23 cellular contexts compared by ENCODE assay signal in the genomic region with DNA sequence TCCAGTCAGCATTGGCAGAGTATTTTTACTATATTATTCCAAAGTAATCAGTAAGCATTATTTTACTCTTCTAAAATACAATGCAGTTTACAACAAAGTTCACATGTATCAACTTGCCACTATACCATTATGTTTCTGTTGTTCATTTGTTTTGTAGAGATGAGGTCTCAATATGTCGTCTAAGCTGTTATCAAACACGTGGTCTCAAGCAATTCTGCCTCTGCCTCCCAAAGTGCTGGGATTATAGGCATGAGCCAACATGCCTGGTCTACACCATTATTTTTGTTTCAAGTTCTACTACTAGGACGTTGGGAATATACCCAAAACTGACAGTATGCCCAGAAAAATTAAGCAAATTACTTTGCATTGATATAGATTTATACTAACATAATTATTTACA.
"Had no signal": no experiment of that assay in that cellular context is flagged by ENCODE, and none has a peak within 500 bp of the region (broad histone marks: within the 10 kb centered on the region; RNA-seq: fewer than 3 reads in every experiment).

No MANE protein-coding gene starts in this region.

- H3K4me1 ChIP-seq: SJSA1 had no signal

- H3K4me3 ChIP-seq: SJSA1, SK-N-MC had no signal

- H3K27ac ChIP-seq: SJSA1, SK-N-MC had no signal

- ATAC-seq: HepG2 had no signal

- H3K27me3 ChIP-seq: SJSA1 had no signal

- DNase-seq: IMR-90, Karpas-422, KG1, MM.1S, NCI-H1092 treated with DMSO at 0.1 percent for 48 hours, NCI-H1417 treated with DMSO at 0.1 percent for 48 hours, NCI-H146, NCI-H1694 treated with DMSO at 0.1 percent for 48 hours, NCI-H1930, NCI-H2081, NCI-H2107, NCI-H226, NCI-H446, NCI-H510A, NCI-H524 treated with DMSO at 0.1 percent for 48 hours, NCI-H69, NCI-H774, Right ventricle myocardium superior, RPMI8226, SIG-M5 had no signal

- H3K9me3 ChIP-seq: SJSA1 had no signal
